Comparison of ENCODE assay signal across 7 cellular contexts in genomic region chr1:190262538-190262937, GRCh38.
"Had no signal": no experiment of that assay in that cellular context is flagged by ENCODE, and none has a peak within 500 bp of the region (broad histone marks: within the 10 kb centered on the region; RNA-seq: fewer than 3 reads in every experiment).

No MANE protein-coding gene starts in this region.

- DNase-seq: H9, HCEC 1CT, IMR-90 had no signal

- H3K4me3 ChIP-seq: GM23338, K562 had no signal

- FAIRE-seq: H1, H54, K562 had no signal

- H3K9me3 Mint-ChIP-seq: GM23338, H9 had no signal

- H3K27ac Mint-ChIP-seq: GM23338 had no signal

- H2AFZ ChIP-seq: GM23338 had no signal

- H3K4me1 Mint-ChIP-seq: GM23338 had no signal

- H3K4me2 ChIP-seq: GM23338 had no signal

- H3K4me3 Mint-ChIP-seq: GM23338, H9 had no signal
